ENCODE assay signal across 1 cellular context in the genomic region with DNA sequence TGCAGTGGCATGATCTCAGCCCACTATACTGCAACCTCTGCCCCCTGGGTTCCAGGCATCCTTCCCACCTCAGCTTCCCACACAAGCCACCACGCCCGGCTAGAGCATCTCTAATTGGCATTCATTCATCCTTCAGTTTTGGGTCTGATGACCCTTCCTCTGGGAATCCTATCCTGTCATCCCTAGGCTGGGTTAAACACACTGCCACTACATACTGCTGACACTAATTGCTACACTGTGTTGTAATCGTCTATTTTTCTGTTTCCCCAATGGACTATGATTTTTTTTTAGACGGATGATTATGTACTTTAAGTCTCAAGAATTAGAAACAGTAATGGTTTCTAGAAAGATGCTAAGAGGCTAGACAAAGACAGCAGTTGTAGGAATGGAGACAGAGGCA.
TF ChIP-seq lines count a peak whose summit lies in the region.

No MANE protein-coding gene starts in this region.

TF ChIP-seq in GM23338, 12 proteins besides CTCF, POLR2A, EP300 and RAD21 (continued from another document):
- TF ChIP-seq, protein P1, sequence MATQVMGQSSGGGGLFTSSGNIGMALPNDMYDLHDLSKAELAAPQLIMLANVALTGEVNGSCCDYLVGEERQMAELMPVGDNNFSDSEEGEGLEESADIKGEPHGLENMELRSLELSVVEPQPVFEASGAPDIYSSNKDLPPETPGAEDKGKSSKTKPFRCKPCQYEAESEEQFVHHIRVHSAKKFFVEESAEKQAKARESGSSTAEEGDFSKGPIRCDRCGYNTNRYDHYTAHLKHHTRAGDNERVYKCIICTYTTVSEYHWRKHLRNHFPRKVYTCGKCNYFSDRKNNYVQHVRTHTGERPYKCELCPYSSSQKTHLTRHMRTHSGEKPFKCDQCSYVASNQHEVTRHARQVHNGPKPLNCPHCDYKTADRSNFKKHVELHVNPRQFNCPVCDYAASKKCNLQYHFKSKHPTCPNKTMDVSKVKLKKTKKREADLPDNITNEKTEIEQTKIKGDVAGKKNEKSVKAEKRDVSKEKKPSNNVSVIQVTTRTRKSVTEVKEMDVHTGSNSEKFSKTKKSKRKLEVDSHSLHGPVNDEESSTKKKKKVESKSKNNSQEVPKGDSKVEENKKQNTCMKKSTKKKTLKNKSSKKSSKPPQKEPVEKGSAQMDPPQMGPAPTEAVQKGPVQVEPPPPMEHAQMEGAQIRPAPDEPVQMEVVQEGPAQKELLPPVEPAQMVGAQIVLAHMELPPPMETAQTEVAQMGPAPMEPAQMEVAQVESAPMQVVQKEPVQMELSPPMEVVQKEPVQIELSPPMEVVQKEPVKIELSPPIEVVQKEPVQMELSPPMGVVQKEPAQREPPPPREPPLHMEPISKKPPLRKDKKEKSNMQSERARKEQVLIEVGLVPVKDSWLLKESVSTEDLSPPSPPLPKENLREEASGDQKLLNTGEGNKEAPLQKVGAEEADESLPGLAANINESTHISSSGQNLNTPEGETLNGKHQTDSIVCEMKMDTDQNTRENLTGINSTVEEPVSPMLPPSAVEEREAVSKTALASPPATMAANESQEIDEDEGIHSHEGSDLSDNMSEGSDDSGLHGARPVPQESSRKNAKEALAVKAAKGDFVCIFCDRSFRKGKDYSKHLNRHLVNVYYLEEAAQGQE (IDR thresholded peaks at IDR 0.05; ENCODE audit: unreplicated experiment) = no peak
- no peak for TF ChIP-seq EZH2 (IDR thresholded peaks at IDR 0.05; ENCODE audit: low read depth, unreplicated experiment)
